In the genomic region with DNA sequence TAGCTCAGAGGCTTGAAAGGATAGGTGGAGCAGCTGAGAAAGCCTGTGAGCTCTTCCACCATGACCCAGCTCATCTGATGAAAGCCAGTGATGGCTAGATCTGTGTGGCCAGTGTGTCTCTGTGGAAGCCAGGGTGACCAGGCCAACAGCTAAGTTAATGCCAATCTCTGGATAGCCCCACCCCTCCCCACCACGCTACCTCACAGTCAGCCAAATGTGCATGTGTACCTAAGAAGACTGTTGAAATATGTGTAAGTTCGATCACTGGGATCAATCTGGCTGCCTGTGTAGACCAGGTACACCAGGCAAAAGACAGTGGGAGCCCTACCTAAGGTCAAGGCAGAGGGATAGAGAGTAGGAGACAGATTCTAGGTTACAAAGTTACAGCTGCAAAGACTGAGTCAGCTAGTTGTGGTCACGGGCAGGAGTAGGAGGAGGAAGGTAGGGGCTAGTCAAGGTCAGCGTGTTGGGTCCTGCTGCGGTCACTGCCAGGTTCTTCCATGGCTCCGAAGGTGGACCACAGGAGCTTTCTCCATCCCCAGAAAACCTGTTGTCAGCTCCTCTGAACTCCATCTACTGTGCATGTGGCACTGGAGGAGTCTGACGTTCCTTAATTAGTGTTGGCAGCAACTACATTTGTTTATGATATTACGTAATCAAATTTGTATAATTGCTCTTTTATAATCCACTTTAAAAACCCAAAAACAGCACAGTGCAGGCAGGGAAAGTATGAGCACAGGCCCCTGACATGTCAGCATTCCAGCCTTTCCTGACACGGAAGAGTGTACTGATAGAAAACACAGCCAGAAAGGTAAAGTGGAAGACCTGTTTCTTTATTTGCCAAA, we compare ENCODE assay signal across 19 cellular contexts.
A peak's percentile ranks its signal among the peaks of the same experiment; 100 is the strongest.
DNase-seq lines count a peak whose midpoint lies in the region; ATAC-seq, FAIRE-seq and TF ChIP-seq lines count a peak whose summit lies in the region.
"Had no signal": no experiment of that assay in that cellular context is flagged by ENCODE, and none has a peak within 500 bp of the region (broad histone marks: within the 10 kb centered on the region; RNA-seq: fewer than 3 reads in every experiment).

No MANE protein-coding gene starts in this region.

- H3K4me3 ChIP-seq in K562: no peak overlapping the region
- H3K4me3 ChIP-seq in HepG2 (replicated peaks in 1 of 3; ENCODE audit: insufficient read depth in 1 of 3, low read depth in 2 of 3, low read length in 3 of 3): no peak overlapping the region
- H3K4me3 ChIP-seq: HAP-1, SJCRH30 had no signal

- H3K27ac ChIP-seq in K562 (ENCODE audit: extremely low read depth, low read depth, low read length) (no peak overlapping the region), HepG2 (ENCODE audit: extremely low read length, insufficient read depth, low read length) (no peak overlapping the region), substantia nigra (ENCODE audit: low read depth, low read length, poor library complexity, severe bottlenecking) (no peak overlapping the region)

- ATAC-seq in K562: no peak
- no peak for ATAC-seq in HepG2
- no peak for ATAC-seq in HG03159 (IDR thresholded peaks at IDR 0.05; ENCODE audit: unreplicated experiment)
- ATAC-seq: T-cell had no signal

- H3K9ac ChIP-seq in K562 (ENCODE audit: insufficient read depth in 1 of 2, low read depth in 2 of 2, low read length in 2 of 2) (no peak overlapping the region), HepG2 (ENCODE audit: insufficient read depth, low read depth, low read length) (no peak overlapping the region)

- H4K20me1 ChIP-seq in K562 (replicated peaks; ENCODE audit: control insufficient read depth, insufficient read depth, low read length) (no peaks in the 10 kb centered on the region), HepG2 (ENCODE audit: insufficient read depth, low read length) (no peaks in the 10 kb centered on the region)

- POLR2A ChIA-PET in K562 (lab: Yijun Ruan, JAX): interaction anchor here (0.6 to 1.3 kb wide), 3 partner anchors 14 to 818 kb away, joined by 3 to 4 read pairs (median 3); no protein-coding TSS in a partner anchor
- POLR2A ChIA-PET in HepG2 (lab: Yijun Ruan, JAX): no interaction called here

- TF ChIP-seq EP300 in K562 (IDR thresholded peaks at IDR 0.05; ENCODE audit: low read length) (no peak), HepG2 (IDR thresholded peaks at IDR 0.05; ENCODE audit: low read depth in 2 of 2, low read length in 2 of 2) (no peak), HepG2 (CRISPR knock-in tag; IDR thresholded peaks at IDR 0.05; ENCODE audit: borderline replicate concordance) (no peak)

- intact Hi-C loops in K562 (cut with micrococcal nuclease) (no loop called here), HepG2 (cut with micrococcal nuclease; ENCODE audit: unreplicated experiment) (no loop called here)

- H3K79me2 ChIP-seq in K562 (ENCODE audit: control insufficient read depth, insufficient read depth, low read length): no peaks in the 10 kb centered on the region
- no peaks in the 10 kb centered on the region for H3K79me2 ChIP-seq in HepG2 (ENCODE audit: insufficient read depth, low read length)

- no peak for TF ChIP-seq POLR2A in K562 (conservative IDR thresholded peaks at IDR 0.05)
- TF ChIP-seq POLR2A in HepG2 (IDR thresholded peaks at IDR 0.05; ENCODE audit: insufficient read depth in 1 of 2, low read depth in 2 of 2, low read length in 2 of 2): no peak

- no peaks in the 10 kb centered on the region for H3K9me3 ChIP-seq in K562 (replicated peaks; ENCODE audit: control insufficient read depth, insufficient read depth, low read depth, low read length)
- no peaks in the 10 kb centered on the region for H3K9me3 ChIP-seq in HepG2 (ENCODE audit: low read length)
- H3K9me3 ChIP-seq: HAP-1, SJCRH30 had no signal

- TF ChIP-seq RAD21 in K562 (CRISPR knock-in tag; conservative IDR thresholded peaks at IDR 0.05 in 1 of 2, IDR thresholded peaks at IDR 0.05 in 1 of 2) (no peak), HepG2 (CRISPR knock-in tag; IDR thresholded peaks at IDR 0.05) (no peak)

- H3K4me2 ChIP-seq in K562 (ENCODE audit: insufficient read depth, low read length) (no peak overlapping the region), HepG2 (ENCODE audit: low read depth, low read length) (no peak overlapping the region)

- TF ChIP-seq CTCF in K562 (IDR thresholded peaks at IDR 0.05 in 2 of 3, conservative IDR thresholded peaks at IDR 0.05 in 1 of 3; ENCODE audit: insufficient read depth in 2 of 3, low read depth in 1 of 3, low read length in 3 of 3) (no peak), HepG2 (CRISPR knock-in tag; IDR thresholded peaks at IDR 0.05) (no peak)

- WGBS in K562 (ENCODE audit: insufficient coverage, low coverage, missing lambda C conversion rate): 1% methylated on average over 9 of the region's 9 CpGs
- 19% methylated on average over 6 of the region's 9 CpGs for WGBS in HepG2 (ENCODE audit: low lambda C conversion rate)

- FAIRE-seq in K562 (lab: Jason Lieb, UNC): no peak
- no peak for FAIRE-seq in HepG2 (lab: Jason Lieb, UNC)
- FAIRE-seq: GM19239, RCC 7860 had no signal

- no peak overlapping the region for H2AFZ ChIP-seq in K562 (ENCODE audit: low read depth, low read length)
- H2AFZ ChIP-seq in HepG2 (ENCODE audit: low read length): no peak overlapping the region

- H3K9me1 ChIP-seq in K562 (ENCODE audit: control insufficient read depth, insufficient read depth, low read length): no peaks in the 10 kb centered on the region

- in situ Hi-C loops in K562 (cut with MboI) (no loop called here), HepG2 (cut with HindIII; ENCODE audit: extremely low pct_ligation_motif_present, low pct_unique_long_range_greater_than_20kb) (no loop called here)

- H3K4me1 ChIP-seq in K562 (replicated peaks in 1 of 2; ENCODE audit: control insufficient read depth in 2 of 2, insufficient read depth in 2 of 2, low read length in 2 of 2) (no peaks in the 10 kb centered on the region), HepG2 (ENCODE audit: insufficient read depth, low read length) (no peaks in the 10 kb centered on the region)

- DNase-seq in M059J (ENCODE audit: low read depth) (peak; percentile 71), K562 (ENCODE audit: extremely low read depth in 1 of 4, low spot score in 3 of 4) (no peak), HepG2 (ENCODE audit: low spot score) (no peak), NK-92 (lab: John Stamatoyannopoulos, UW; ENCODE audit: unreplicated experiment) (no peak), substantia nigra (lab: John Stamatoyannopoulos, UW) (no peak)
- DNase-seq in stimulated activated naive CD4-positive, alpha-beta T cell treated with Interleukin-2 at 50 U/mL for 16 hours (lab: John Stamatoyannopoulos, UW): no peak
- DNase-seq: CD4-positive, CD25-positive, alpha-beta regulatory T cell; MM.1S; NCI-H1092 treated with DMSO at 0.1 percent for 48 hours; NCI-H2081 treated with DMSO at 0.1 percent for 48 hours; NCI-H2171 treated with DMSO at 0.1 percent for 48 hours; NCI-H524 treated with DMSO at 0.1 percent for 48 hours; OCI-M1; SJCRH30; T-cell had no signal

- H3K36me3 ChIP-seq in K562 (ENCODE audit: control insufficient read depth, insufficient read depth, low read length) (no peaks in the 10 kb centered on the region), HepG2 (replicated peaks in 1 of 2; ENCODE audit: control insufficient read depth in 1 of 2, insufficient read depth in 2 of 2, low read length in 2 of 2) (no peaks in the 10 kb centered on the region)
- H3K36me3 ChIP-seq: HAP-1, SJCRH30 had no signal

- BruUV-seq in K562 (replicated peaks; lab: Mats Ljungman, UMichigan): no TSS peak
- BruUV-seq in HepG2 (replicated peaks; lab: Mats Ljungman, UMichigan): no TSS peak

- CTCF ChIA-PET in K562 (lab: Yijun Ruan, JAX; ENCODE audit: low intra/inter-chr PET ratio): no interaction called here
- CTCF ChIA-PET in HepG2 (lab: Yijun Ruan, JAX; ENCODE audit: low intra/inter-chr PET ratio, low total read pairs): no interaction called here

- H3K27me3 ChIP-seq in K562 (ENCODE audit: control insufficient read depth in 2 of 2, insufficient read depth in 2 of 2, low read length in 2 of 2) (peaks cover under 1 to 4% of the 10 kb centered on the region in 2 experiments; a peak in 2 of 5 replicates), HepG2 (ENCODE audit: control insufficient read depth in 1 of 2, insufficient read depth in 2 of 2, low read length in 2 of 2) (no peaks in the 10 kb centered on the region)
- H3K27me3 ChIP-seq: SJCRH30 had no signal

TF ChIP-seq in K562, 482 proteins besides CTCF, POLR2A, EP300 and RAD21:
- TF ChIP-seq CEBPB (tag; IDR thresholded peaks at IDR 0.05): peak; percentile 51; the same call in 1 of the 2 replicates
- no peak for TF ChIP-seq CEBPG (CRISPR knock-in tag; IDR thresholded peaks at IDR 0.05)
- TF ChIP-seq CEBPG (tag; conservative IDR thresholded peaks at IDR 0.05 in 1 of 2, IDR thresholded peaks at IDR 0.05 in 1 of 2): peak in 1 of 2 experiments; percentile 68; a peak in 2 of 4 replicates
- TF ChIP-seq, protein P1, sequence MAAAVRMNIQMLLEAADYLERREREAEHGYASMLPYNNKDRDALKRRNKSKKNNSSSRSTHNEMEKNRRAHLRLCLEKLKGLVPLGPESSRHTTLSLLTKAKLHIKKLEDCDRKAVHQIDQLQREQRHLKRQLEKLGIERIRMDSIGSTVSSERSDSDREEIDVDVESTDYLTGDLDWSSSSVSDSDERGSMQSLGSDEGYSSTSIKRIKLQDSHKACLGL (CRISPR knock-in tag; IDR thresholded peaks at IDR 0.05; ENCODE audit: borderline replicate concordance, poor library complexity, severe bottlenecking): no peak
TF ChIP-seq in K562: peak in this region for 2.

TF ChIP-seq in HepG2, 621 proteins besides CTCF, POLR2A, EP300 and RAD21:
- TF ChIP-seq ZNF75D (CRISPR knock-in tag; IDR thresholded peaks at IDR 0.05; ENCODE audit: borderline replicate concordance): no peak
- peak; percentile 61 for TF ChIP-seq CEBPB (IDR thresholded peaks at IDR 0.05; ENCODE audit: borderline replicate concordance, low read depth, low read length)
